ENCODE assay signal across 12 cellular contexts in the genomic region with DNA sequence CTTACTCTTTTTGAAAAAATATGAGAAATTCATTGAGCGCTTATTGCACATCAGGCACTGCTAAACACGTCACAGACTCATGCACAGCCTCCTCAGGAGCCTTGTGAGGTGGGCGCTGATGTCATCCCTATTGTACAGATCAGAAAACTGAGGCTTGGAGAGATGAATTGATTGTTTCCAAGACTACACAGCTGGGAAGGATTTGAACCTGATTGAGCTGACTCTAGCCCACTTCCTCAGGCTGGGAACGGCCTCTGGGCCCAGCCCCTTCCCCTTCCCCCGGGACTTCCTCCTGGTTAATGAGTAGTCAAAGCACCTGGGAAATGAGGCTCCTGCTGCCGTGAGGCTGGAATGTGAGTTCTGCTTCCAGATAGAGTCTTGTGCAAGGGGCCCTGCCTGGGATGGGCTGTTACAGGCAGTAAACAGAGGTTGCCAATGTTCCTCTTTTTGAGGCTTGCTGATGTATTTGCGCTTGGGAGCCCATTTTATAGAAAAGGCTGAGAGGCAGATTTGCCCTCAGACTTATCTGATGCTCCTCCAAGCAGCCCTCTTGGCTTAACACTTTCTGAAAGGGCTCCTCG. TPM values are rescaled to one million over a fixed set of nuclear protein-coding genes. Genes with fewer than 3 reads are reported as not detected.
DNase-seq lines count a peak whose midpoint lies in the region; ATAC-seq, FAIRE-seq and TF ChIP-seq lines count a peak whose summit lies in the region.
"Had no signal": no experiment of that assay in that cellular context is flagged by ENCODE, and none has a peak within 500 bp of the region (broad histone marks: within the 10 kb centered on the region; RNA-seq: fewer than 3 reads in every experiment).

No MANE protein-coding gene starts in this region.

- peaks cover 86% of the 10 kb centered on the region for H3K36me3 Mint-ChIP-seq in activated T-helper 17 cell treated with anti-CD3 and anti-CD28 coated beads, Interleukin-2, amount 50 U/mL, for 72 hours (ENCODE audit: low read depth)
- peaks cover 14% of the 10 kb centered on the region for H3K36me3 Mint-ChIP-seq in memory B cell
- H3K36me3 Mint-ChIP-seq in activated naive CD4-positive, alpha-beta T cell treated with anti-CD3 and anti-CD28 coated beads, Interleukin-2, amount 50 U/mL, for 72 hours: peaks cover 0 to 7% of the 10 kb centered on the region in 2 donors
- H3K36me3 Mint-ChIP-seq: natural killer cell had no signal

- TF ChIP-seq CTCF in IMR-90 (conservative IDR thresholded peaks at IDR 0.05; ENCODE audit: low read depth, low read length): no peak

- no peak overlapping the region for H3K4ac ChIP-seq in IMR-90 (ENCODE audit: low read depth, low read length)

- H3K14ac ChIP-seq in IMR-90 (replicated peaks; ENCODE audit: low read depth, low read length): no peak overlapping the region

- H3K27ac ChIP-seq in IMR-90 (ENCODE audit: insufficient read depth, low read length): no peak overlapping the region

- H2BK20ac ChIP-seq in IMR-90 (ENCODE audit: low read depth, low read length): no peak overlapping the region

- H3K23ac ChIP-seq in IMR-90 (ENCODE audit: low read depth, low read length): no peak overlapping the region

- DNase-seq in Ammon's horn (ENCODE audit: low spot score): peak; percentile 48
- no peak for DNase-seq in IMR-90
- no peak for DNase-seq in memory B cell (ENCODE audit: low spot score in 2 of 2)
- DNase-seq in stimulated activated naive CD4-positive, alpha-beta T cell (lab: John Stamatoyannopoulos, UW): no peak
- no peak for DNase-seq in frontal cortex (ENCODE audit: low spot score in 2 of 2)
- no peak for DNase-seq in activated naive CD4-positive, alpha-beta T cell treated with anti-CD3 and anti-CD28 coated beads, Interleukin-2, amount 50 U/mL, for 72 hours (ENCODE audit: low spot score in 2 of 2)
- DNase-seq: hippocampal formation; natural killer cell; NCI-H510A; stimulated activated CD4-positive, alpha-beta T cell treated with anti-CD3 and anti-CD28 coated beads, Interleukin-15, amount 100 ng/mL, for 24 hours had no signal

- H3K56ac ChIP-seq in IMR-90 (ENCODE audit: extremely low read depth, insufficient read depth, low read length): no peak overlapping the region

- no peak overlapping the region for H3K18ac ChIP-seq in IMR-90 (ENCODE audit: low read depth, low read length)

- 0 out of 2 replicates have a peak overlapping the region, but pooled peaks have one; percentile 56 for H2AK5ac ChIP-seq in IMR-90 (ENCODE audit: low read depth, low read length)

- no peaks in the 10 kb centered on the region for H3K27me3 Mint-ChIP-seq in activated T-helper 17 cell treated with anti-CD3 and anti-CD28 coated beads, Interleukin-2, amount 50 U/mL, for 72 hours
- no peaks in the 10 kb centered on the region for H3K27me3 Mint-ChIP-seq in memory B cell

- peak overlapping the region; percentile 15 for H2AK9ac ChIP-seq in IMR-90 (replicated peaks; ENCODE audit: low read depth, low read length, poor library complexity)

- H3K36me3 ChIP-seq in IMR-90 (ENCODE audit: control insufficient read depth, insufficient read depth, low read length): peaks cover 51% of the 10 kb centered on the region

- H2BK15ac ChIP-seq in IMR-90 (ENCODE audit: low read depth, low read length): no peak overlapping the region

- no peak overlapping the region for H4K8ac ChIP-seq in IMR-90 (ENCODE audit: low read depth in 2 of 2, low read length in 2 of 2)

- H3K4me3 Mint-ChIP-seq in activated T-helper 17 cell treated with anti-CD3 and anti-CD28 coated beads, Interleukin-2, amount 50 U/mL, for 72 hours: no peak overlapping the region
- no peak overlapping the region for H3K4me3 Mint-ChIP-seq in memory B cell
- H3K4me3 Mint-ChIP-seq: natural killer cell had no signal

- no peak overlapping the region for H2BK120ac ChIP-seq in IMR-90 (ENCODE audit: low read depth, low read length)

- no peak for TF ChIP-seq RAD21 in IMR-90 (IDR thresholded peaks at IDR 0.05; ENCODE audit: low read length)

- H3K9ac ChIP-seq in IMR-90 (ENCODE audit: low read depth, low read length): no peak overlapping the region

- H4K91ac ChIP-seq in IMR-90 (ENCODE audit: insufficient read depth, low read depth, low read length): no peak overlapping the region

- WGBS in IMR-90 (ENCODE audit: extremely low coverage in 2 of 2, insufficient read length in 1 of 2), 2 experiments: no CpG with 5 or more reads among the region's 8 CpGs

- H2BK5ac ChIP-seq in IMR-90 (ENCODE audit: low read depth, low read length, poor library complexity, severe bottlenecking): no peak overlapping the region

- no peak for FAIRE-seq in frontal cortex (lab: Jason Lieb, UNC)

- H3K9me1 ChIP-seq in IMR-90 (ENCODE audit: insufficient read depth, low read length): peaks cover 21% of the 10 kb centered on the region; the same call in 1 of the 2 replicates

- ATAC-seq in IMR-90 (ENCODE audit: low read depth) (no peak), memory B cell (ENCODE audit: low read depth) (no peak), HG03095 (IDR thresholded peaks at IDR 0.05; ENCODE audit: unreplicated experiment) (no peak)
- ATAC-seq in activated T-helper 17 cell treated with anti-CD3 and anti-CD28 coated beads, Interleukin-2, amount 50 U/mL, for 72 hours (replicated peaks): no peak
- ATAC-seq in activated naive CD4-positive, alpha-beta T cell treated with anti-CD3 and anti-CD28 coated beads, Interleukin-2, amount 50 U/mL, for 72 hours: no peak

- H3K79me1 ChIP-seq in IMR-90 (ENCODE audit: low read depth in 1 of 2, low read length in 2 of 2): peaks cover 52 to 92% of the 10 kb centered on the region in 2 experiments

- CTCF ChIA-PET in IMR-90 (lab: Yijun Ruan, JAX): no interaction called here

- H3K4me1 Mint-ChIP-seq in activated T-helper 17 cell treated with anti-CD3 and anti-CD28 coated beads, Interleukin-2, amount 50 U/mL, for 72 hours: peaks cover 30% of the 10 kb centered on the region
- peaks cover 13% of the 10 kb centered on the region for H3K4me1 Mint-ChIP-seq in memory B cell

- dilution Hi-C loops in IMR-90 (cut with HindIII; ENCODE audit: low sequenced_read_pairs, unreplicated experiment): no loop called here

- no peaks in the 10 kb centered on the region for H3K9me3 Mint-ChIP-seq in activated T-helper 17 cell treated with anti-CD3 and anti-CD28 coated beads, Interleukin-2, amount 50 U/mL, for 72 hours
- H3K9me3 Mint-ChIP-seq in memory B cell: no peaks in the 10 kb centered on the region
- no peaks in the 10 kb centered on the region for H3K9me3 Mint-ChIP-seq in activated naive CD4-positive, alpha-beta T cell treated with anti-CD3 and anti-CD28 coated beads, Interleukin-2, amount 50 U/mL, for 72 hours
- H3K9me3 Mint-ChIP-seq: natural killer cell had no signal

- intact Hi-C loops in IMR-90 (cut with micrococcal nuclease): no loop called here

- TF ChIP-seq POLR2A in IMR-90 (IDR thresholded peaks at IDR 0.05; ENCODE audit: low read depth, low read length): no peak

- H3K4me2 ChIP-seq in IMR-90 (ENCODE audit: low read depth, low read length): no peak overlapping the region

- H3K27me3 ChIP-seq in IMR-90 (ENCODE audit: control insufficient read depth, insufficient read depth, low read length): no peaks in the 10 kb centered on the region

- peaks cover 30% of the 10 kb centered on the region for H3K4me1 ChIP-seq in IMR-90 (ENCODE audit: control insufficient read depth, insufficient read depth, low read length)

- in situ Hi-C loops in IMR-90 (cut with MboI; ENCODE audit: low sequenced_read_pairs): no loop called here

- H2AFZ ChIP-seq in IMR-90 (replicated peaks; ENCODE audit: low read length, poor library complexity): no peak overlapping the region

- no peak overlapping the region; the same call in 1 of the 2 replicates for H4K5ac ChIP-seq in IMR-90 (ENCODE audit: low read depth, low read length)

- no peak overlapping the region for H3K4me3 ChIP-seq in IMR-90 (ENCODE audit: insufficient read depth, low read depth, low read length)

- peaks cover 67% of the 10 kb centered on the region for H4K20me1 ChIP-seq in IMR-90 (ENCODE audit: insufficient read depth, low read length)

- H3K9me3 ChIP-seq in IMR-90 (ENCODE audit: control insufficient read depth, insufficient read depth, low read length): no peaks in the 10 kb centered on the region

- BruUV-seq in IMR-90 (replicated peaks; lab: Mats Ljungman, UMichigan): no TSS peak

- POLR2A ChIA-PET in IMR-90 (lab: Charles Lee; ENCODE audit: unreplicated experiment): no interaction called here

- H3K27ac Mint-ChIP-seq in activated T-helper 17 cell treated with anti-CD3 and anti-CD28 coated beads, Interleukin-2, amount 50 U/mL, for 72 hours: peak overlapping the region; percentile 78
- peak overlapping the region; percentile 51 for H3K27ac Mint-ChIP-seq in memory B cell
- H3K27ac Mint-ChIP-seq in activated naive CD4-positive, alpha-beta T cell treated with anti-CD3 and anti-CD28 coated beads, Interleukin-2, amount 50 U/mL, for 72 hours: peak overlapping the region in 1 of 2 donors; percentile 85
- H3K27ac Mint-ChIP-seq: natural killer cell had no signal

TF ChIP-seq in IMR-90, 13 proteins besides CTCF, POLR2A, EP300 and RAD21:
- TF ChIP-seq NFE2L2 (IDR thresholded peaks at IDR 0.05; ENCODE audit: low read depth, low read length): no peak
- TF ChIP-seq MAZ (IDR thresholded peaks at IDR 0.05; ENCODE audit: borderline replicate concordance, low read depth, low read length): no peak
- TF ChIP-seq RFX5 (IDR thresholded peaks at IDR 0.05; ENCODE audit: low read depth, low read length): no peak
- TF ChIP-seq MAFK (IDR thresholded peaks at IDR 0.05; ENCODE audit: low read depth, low read length): no peak
- no peak for TF ChIP-seq SMC3 (IDR thresholded peaks at IDR 0.05; ENCODE audit: low read depth, low read length)

RNA-seq across cellular contexts. Expression of a gene that starts 16.4 kb away (rescaled TPM):
- total RNA-seq in IMR-90 (2012; rRNA removed) (29.9 and 32.5 TPM in 2 replicates), frontal cortex (15.1 TPM)
- 39.3 and 39.4 TPM in 2 replicates for polyA plus RNA-seq in IMR-90 (2012; rRNA removed)
- 14.9 and 24.2 TPM in 2 replicates for polyA plus RNA-seq in IMR-90 (2012; cell fraction: cytosol; rRNA removed)
- polyA plus RNA-seq in IMR-90 (2012; cell fraction: nucleus; rRNA removed; ENCODE audit: low replicate concordance): 70.6 and 99.2 TPM in 2 replicates
- total RNA-seq in activated T-helper 17 cell treated with anti-CD3 and anti-CD28 coated beads, Interleukin-2, amount 50 U/mL, for 72 hours: 100 to 1,000 TPM in 1 of 2 donors, 10 to 100 TPM in 1; 80.1 to 219 TPM
- 10 to 100 TPM; 52.7 to 71.9 TPM for total RNA-seq in activated naive CD4-positive, alpha-beta T cell treated with anti-CD3 and anti-CD28 coated beads, Interleukin-2, amount 50 U/mL, for 72 hours
